ENCODE assay signal across 6 cellular contexts in the genomic region with DNA sequence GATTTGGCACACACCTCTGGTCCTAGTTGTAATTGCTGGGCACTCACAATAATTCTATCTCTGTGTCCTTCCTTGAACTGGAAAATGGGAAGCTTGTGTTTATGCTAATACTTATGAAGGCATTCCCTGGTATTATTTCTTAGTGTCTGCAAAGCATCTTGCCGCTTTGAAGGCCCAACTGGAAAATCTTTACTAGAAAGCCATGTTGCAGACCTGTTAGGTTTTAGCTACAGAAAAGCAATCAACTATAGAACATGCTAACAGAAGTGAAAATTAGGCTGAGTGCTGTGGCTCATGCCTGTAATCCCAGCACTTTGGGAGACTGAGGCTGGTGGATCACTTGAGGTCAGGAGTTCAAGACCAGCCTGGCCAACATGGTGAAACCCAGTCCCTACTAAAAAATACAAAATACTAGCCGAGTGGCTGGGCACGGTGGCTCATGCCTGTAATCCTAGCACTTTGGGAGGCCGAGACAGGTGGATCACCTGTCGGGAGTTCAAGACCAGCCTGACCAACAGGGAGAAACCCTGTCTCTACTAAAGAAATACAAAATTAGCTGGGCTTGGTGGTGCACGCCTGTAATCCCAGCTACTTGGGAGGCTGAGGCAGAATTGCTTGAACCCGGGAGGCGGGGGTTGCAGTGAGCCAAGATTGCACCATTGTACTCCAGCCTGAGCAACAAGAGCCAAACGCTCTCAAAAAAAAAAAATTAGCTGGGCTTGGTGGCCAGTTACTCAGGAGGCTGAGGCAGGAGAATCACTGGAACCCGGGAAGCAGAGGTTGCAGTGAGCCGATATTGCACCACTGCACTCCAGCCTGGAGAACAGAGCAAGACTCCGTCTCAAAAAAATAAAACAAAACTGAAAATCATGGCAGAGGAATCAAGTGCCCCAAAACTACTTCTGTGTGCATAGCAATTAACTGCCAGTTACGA. TPM values are rescaled to one million over a fixed set of nuclear protein-coding genes. Genes with fewer than 3 reads are reported as not detected.
DNase-seq lines count a peak whose midpoint lies in the region; ATAC-seq and TF ChIP-seq lines count a peak whose summit lies in the region.
"Not testable (repeated sequence)": the region's sequence is repeated elsewhere in the genome, so short reads cannot be mapped to it uniquely, and the experiment has no call there.

No MANE protein-coding gene starts in this region.

- not testable (repeated sequence) for H3K27me3 ChIP-seq in CD8-positive, alpha-beta memory T cell (ENCODE audit: insufficient read depth, low read length, poor library complexity, severe bottlenecking); KMS-11 (ENCODE audit: insufficient read depth, low read depth); spleen (replicated peaks in 1 of 7)

- H3K27ac ChIP-seq in CD8-positive, alpha-beta memory T cell (ENCODE audit: low read depth, low read length), result not testable (repeated sequence)
- H3K27ac ChIP-seq in KMS-11, result peak overlapping the region; percentile 95
- peak overlapping the region in 6 of 8 donors; percentile 8 to 35 (median 20) for H3K27ac ChIP-seq in spleen

- H3K9me3 Mint-ChIP-seq in CD8-positive, alpha-beta memory T cell; activated naive CD4-positive, alpha-beta T cell treated with anti-CD3 and anti-CD28 coated beads, Interleukin-2, amount 50 U/mL, for 24 hours; immature natural killer cell: not testable (repeated sequence)

- ATAC-seq in T-helper 17 cell, result not testable (repeated sequence)

- H3K4me3 ChIP-seq in CD8-positive, alpha-beta memory T cell (ENCODE audit: low read length); KMS-11 (IDR thresholded peaks at IDR 0.05; ENCODE audit: insufficient read depth, low read depth, low read length); spleen: not testable (repeated sequence)

- TF ChIP-seq POLR2A in spleen (IDR thresholded peaks at IDR 0.05), result not testable (repeated sequence)

- H3K9me3 ChIP-seq in CD8-positive, alpha-beta memory T cell (ENCODE audit: low read length); T-helper 17 cell (ENCODE audit: control insufficient read depth, low read length, poor library complexity, severe bottlenecking); spleen: not testable (repeated sequence)

- H3K27me3 Mint-ChIP-seq in CD8-positive, alpha-beta memory T cell; T-helper 17 cell; activated naive CD4-positive, alpha-beta T cell treated with anti-CD3 and anti-CD28 coated beads, Interleukin-2, amount 50 U/mL, for 24 hours: not testable (repeated sequence)
- H3K27me3 Mint-ChIP-seq in immature natural killer cell (ENCODE audit: low read depth in 3 of 3), result peaks cover 20 to 32% (median 25%) of the 10 kb centered on the region in 3 donors

- H4K20me1 ChIP-seq in KMS-11 (ENCODE audit: insufficient read depth), result peaks cover 29% of the 10 kb centered on the region

- peak overlapping the region in 6 of 7 donors; percentile 5 to 98 (median 54) for H3K4me3 Mint-ChIP-seq in CD8-positive, alpha-beta memory T cell
- H3K4me3 Mint-ChIP-seq in T-helper 17 cell, result peak overlapping the region; percentile 7
- H3K4me3 Mint-ChIP-seq in activated naive CD4-positive, alpha-beta T cell treated with anti-CD3 and anti-CD28 coated beads, Interleukin-2, amount 50 U/mL, for 24 hours, result peak overlapping the region; percentile 99
- H3K4me3 Mint-ChIP-seq in immature natural killer cell, result not testable (repeated sequence)

- CTCF ChIA-PET in CD8-positive, alpha-beta memory T cell (lab: Charles Lee), result interaction anchor here (1.6 kb wide), 1 partner anchor 17 kb away, joined by 3 read pairs; no protein-coding TSS in a partner anchor

- peaks cover 72% of the 10 kb centered on the region for H3K4me1 ChIP-seq in CD8-positive, alpha-beta memory T cell (ENCODE audit: insufficient read depth, low read length)
- H3K4me1 ChIP-seq in KMS-11 (ENCODE audit: low read depth, poor library complexity, severe bottlenecking) (peaks cover 38% of the 10 kb centered on the region), spleen (peaks cover 60 to 91% (median 87%) of the 10 kb centered on the region in 6 donors)

- H3K27ac Mint-ChIP-seq in CD8-positive, alpha-beta memory T cell, result peak overlapping the region; percentile 37 to 100 (median 66)
- H3K27ac Mint-ChIP-seq in T-helper 17 cell (peak overlapping the region; percentile 99), immature natural killer cell (peak overlapping the region; percentile 37 to 80 (median 68))
- peak overlapping the region; percentile 55 for H3K27ac Mint-ChIP-seq in activated naive CD4-positive, alpha-beta T cell treated with anti-CD3 and anti-CD28 coated beads, Interleukin-2, amount 50 U/mL, for 24 hours

- peaks cover 24 to 78% (median 27%) of the 10 kb centered on the region in 3 donors for H3K36me3 Mint-ChIP-seq in CD8-positive, alpha-beta memory T cell
- H3K36me3 Mint-ChIP-seq in T-helper 17 cell (ENCODE audit: low read depth), result peaks cover 12% of the 10 kb centered on the region
- peaks cover 41% of the 10 kb centered on the region for H3K36me3 Mint-ChIP-seq in activated naive CD4-positive, alpha-beta T cell treated with anti-CD3 and anti-CD28 coated beads, Interleukin-2, amount 50 U/mL, for 24 hours
- H3K36me3 Mint-ChIP-seq in immature natural killer cell, result peaks cover 17 to 39% (median 17%) of the 10 kb centered on the region in 3 donors

- not testable (repeated sequence) for H2AFZ ChIP-seq in KMS-11 (ENCODE audit: low read depth)

- peak overlapping the region; percentile 98; the same call in 1 of the 2 replicates for H3K9ac ChIP-seq in KMS-11

- 0 out of 2 replicates have a peak overlapping the region, but pooled peaks have one; percentile 96 for H3K4me2 ChIP-seq in KMS-11

- WGBS in spleen, 5 donors, result 75 to 87% (median 81%) methylated on average over 13 of the region's 13 CpGs

- peaks cover 94% of the 10 kb centered on the region for H3K79me2 ChIP-seq in KMS-11 (ENCODE audit: insufficient read depth, low read depth)

- intact Hi-C loops in spleen (cut with DNase I; ENCODE audit: low total_unique reads), result not testable (repeated sequence)

- peaks cover 49% of the 10 kb centered on the region for H3K36me3 ChIP-seq in CD8-positive, alpha-beta memory T cell (ENCODE audit: insufficient read depth, low read length)
- peaks cover 38% of the 10 kb centered on the region for H3K36me3 ChIP-seq in KMS-11 (ENCODE audit: insufficient read depth)
- H3K36me3 ChIP-seq in spleen, result peaks cover 0 to 77% (median 51%) of the 10 kb centered on the region in 6 donors

- not testable (repeated sequence) for DNase-seq in CD8-positive, alpha-beta memory T cell; T-helper 17 cell; immature natural killer cell; spleen

- POLR2A ChIA-PET in CD8-positive, alpha-beta memory T cell (lab: Charles Lee), result interaction anchor here (0.7 to 1.3 kb wide), 2 partner anchors 16 to 814 kb away, joined by 3 to 4 read pairs; no protein-coding TSS in a partner anchor

- not testable (repeated sequence) for TF ChIP-seq CTCF in KMS-11 (conservative IDR thresholded peaks at IDR 0.05; ENCODE audit: low read depth, low read length); spleen (IDR thresholded peaks at IDR 0.05 in 8 of 11, conservative IDR thresholded peaks at IDR 0.05 in 3 of 11)

- H3K4me1 Mint-ChIP-seq in CD8-positive, alpha-beta memory T cell, result peaks cover 57 to 78% (median 75%) of the 10 kb centered on the region in 3 donors
- H3K4me1 Mint-ChIP-seq in T-helper 17 cell (peaks cover 56% of the 10 kb centered on the region), immature natural killer cell (peaks cover 61 to 69% of the 10 kb centered on the region in 2 donors)
- peaks cover 53% of the 10 kb centered on the region for H3K4me1 Mint-ChIP-seq in activated naive CD4-positive, alpha-beta T cell treated with anti-CD3 and anti-CD28 coated beads, Interleukin-2, amount 50 U/mL, for 24 hours

RNA-seq across cellular contexts. Expression of a gene that starts 5.1 kb away (rescaled TPM):
- 100 to 1,000 TPM; 626 to 630 TPM for total RNA-seq in CD8-positive, alpha-beta memory T cell
- 111 TPM for polyA plus RNA-seq in CD8-positive, alpha-beta memory T cell
- total RNA-seq in T-helper 17 cell (100 to 1,000 TPM; 351 to 393 TPM), spleen (100 to 1,000 TPM; 181 to 239 (median 202) TPM)
- polyA plus RNA-seq in immature natural killer cell (100 to 1,000 TPM in 2 of 3 donors, 10 to 100 TPM in 1; 100.0 to 134 (median 125) TPM), spleen (100 to 1,000 TPM; 159 to 189 (median 161) TPM)

RNA-seq across cellular contexts. Expression of a gene that starts 5.4 kb away (rescaled TPM):
- 10 to 100 TPM; 43.6 to 44.6 TPM for total RNA-seq in CD8-positive, alpha-beta memory T cell
- 152 TPM for polyA plus RNA-seq in CD8-positive, alpha-beta memory T cell
- 10 to 100 TPM; 35.1 to 36.2 TPM for total RNA-seq in T-helper 17 cell
- 100 to 1,000 TPM in 2 of 3 donors, 10 to 100 TPM in 1; 91.6 to 166 (median 133) TPM for polyA plus RNA-seq in immature natural killer cell
- total RNA-seq in spleen, result 10 to 100 TPM; 35.8 to 53.4 (median 49.1) TPM
- polyA plus RNA-seq in spleen, result 10 to 100 TPM; 54.7 to 72.7 (median 57.0) TPM

RNA-seq across cellular contexts. Expression of a gene that starts 5.7 kb away (rescaled TPM):
- total RNA-seq in CD8-positive, alpha-beta memory T cell, result 10 to 100 TPM; 62.7 to 66.8 TPM
- polyA plus RNA-seq in CD8-positive, alpha-beta memory T cell, result 37.1 TPM
- total RNA-seq in T-helper 17 cell (100 to 1,000 TPM; 124 to 137 TPM), spleen (10 to 100 TPM; 21.2 to 54.3 (median 38.6) TPM)
- polyA plus RNA-seq in immature natural killer cell (10 to 100 TPM; 20.3 to 38.5 (median 27.2) TPM), spleen (10 to 100 TPM; 21.4 to 37.3 (median 32.7) TPM)

RNA-seq across cellular contexts. Expression of a gene that starts 5.9 kb away (rescaled TPM):
- total RNA-seq in CD8-positive, alpha-beta memory T cell, result 10 to 100 TPM; 22.3 to 22.9 TPM
- polyA plus RNA-seq in CD8-positive, alpha-beta memory T cell, result 28.4 TPM
- 10 to 100 TPM; 29.4 to 36.7 TPM for total RNA-seq in T-helper 17 cell
- 10 to 100 TPM; 25.2 to 48.0 (median 36.0) TPM for polyA plus RNA-seq in immature natural killer cell
- 10 to 100 TPM; 22.8 to 45.4 (median 35.3) TPM for total RNA-seq in spleen
- polyA plus RNA-seq in spleen, result 10 to 100 TPM in 1 of 3 donors, 1 to 10 TPM in 2; 6.9 to 11.3 (median 7.8) TPM

RNA-seq across cellular contexts. Expression of a gene that starts 21.3 kb away (rescaled TPM):
- total RNA-seq in CD8-positive, alpha-beta memory T cell, result 10 to 100 TPM; 27.1 to 29.1 TPM
- polyA plus RNA-seq in CD8-positive, alpha-beta memory T cell, result 30.6 TPM
- 1 to 10 TPM; 5.7 to 8.0 TPM for total RNA-seq in T-helper 17 cell
- polyA plus RNA-seq in immature natural killer cell, result 10 to 100 TPM; 23.6 to 60.6 (median 56.7) TPM
- total RNA-seq in spleen, result 100 to 1,000 TPM in 6 of 7 donors, 10 to 100 TPM in 1; 89.4 to 172 (median 121) TPM
- 10 to 100 TPM; 37.8 to 66.2 (median 48.7) TPM for polyA plus RNA-seq in spleen
